8 cellular contexts compared by ENCODE assay signal in genomic region chr17:40303009-40303657, GRCh38. TPM values are rescaled to one million over a fixed set of nuclear protein-coding genes. Genes with fewer than 3 reads are reported as not detected.
DNase-seq lines count a peak whose midpoint lies in the region; ATAC-seq, FAIRE-seq and TF ChIP-seq lines count a peak whose summit lies in the region.

No MANE protein-coding gene starts in this region.

- peak; percentile 46 to 75 (median 67) for DNase-seq in CD4-positive, CD25-positive, alpha-beta regulatory T cell
- DNase-seq in GM18507 (ENCODE audit: extremely low spot score, insufficient read length, low read depth) (no peak), NCI-H748 (lab: John Stamatoyannopoulos, UW; ENCODE audit: unreplicated experiment) (peak; percentile 20), heart left ventricle (peak in 1 of 5 donors; percentile 60), sigmoid colon (no peak), NCI-H1048 (lab: John Stamatoyannopoulos, UW) (no peak), GM19238 (ENCODE audit: insufficient read length, low spot score) (no peak)
- peak; percentile 71 for DNase-seq in activated naive CD4-positive, alpha-beta T cell treated with anti-CD3 and anti-CD28 coated beads, Interleukin-2, amount 10 ng/mL, durations not matched to agents 7 days and 5 days

- WGBS in heart left ventricle, 4 donors, result 43 to 50% (median 46%) methylated on average over 4 of the region's 4 CpGs
- 55 to 60% methylated on average over 4 of the region's 4 CpGs for WGBS in sigmoid colon, 2 donors

- no peaks in the 10 kb centered on the region for H3K9me3 ChIP-seq in CD4-positive, CD25-positive, alpha-beta regulatory T cell (ENCODE audit: control insufficient read depth in 2 of 2, low read length in 2 of 2)
- H3K9me3 ChIP-seq in heart left ventricle (no peaks in the 10 kb centered on the region), sigmoid colon (no peaks in the 10 kb centered on the region)

- peak; percentile 60 to 67 for ATAC-seq in CD4-positive, CD25-positive, alpha-beta regulatory T cell (ENCODE audit: low read depth in 2 of 2)
- ATAC-seq in heart left ventricle, result peak; percentile 33 to 71 (median 68)

- H3K36me3 Mint-ChIP-seq in CD4-positive, CD25-positive, alpha-beta regulatory T cell, result no peaks in the 10 kb centered on the region
- H3K36me3 Mint-ChIP-seq in activated naive CD4-positive, alpha-beta T cell treated with anti-CD3 and anti-CD28 coated beads, Interleukin-2, amount 10 ng/mL, durations not matched to agents 7 days and 5 days, result peaks cover 40% of the 10 kb centered on the region

- H3K4me3 ChIP-seq in CD4-positive, CD25-positive, alpha-beta regulatory T cell (ENCODE audit: low read depth, low read length), result no peak overlapping the region
- H3K4me3 ChIP-seq in heart left ventricle (no peak overlapping the region), sigmoid colon (no peak overlapping the region)

- peak; percentile 75 for FAIRE-seq in GM18507 (lab: Jason Lieb, UNC)

- TF ChIP-seq CTCF in heart left ventricle (IDR thresholded peaks at IDR 0.05), result peak; percentile 59 to 86 (median 79)
- TF ChIP-seq CTCF in sigmoid colon (IDR thresholded peaks at IDR 0.05), result peak; percentile 73 to 85 (median 76)

- no peaks in the 10 kb centered on the region for H3K27me3 Mint-ChIP-seq in CD4-positive, CD25-positive, alpha-beta regulatory T cell
- H3K27me3 Mint-ChIP-seq in activated naive CD4-positive, alpha-beta T cell treated with anti-CD3 and anti-CD28 coated beads, Interleukin-2, amount 10 ng/mL, durations not matched to agents 7 days and 5 days, result no peaks in the 10 kb centered on the region

- H3K4me1 Mint-ChIP-seq in CD4-positive, CD25-positive, alpha-beta regulatory T cell, result peaks cover 3 to 15% (median 5%) of the 10 kb centered on the region in 4 donors
- H3K4me1 Mint-ChIP-seq in activated naive CD4-positive, alpha-beta T cell treated with anti-CD3 and anti-CD28 coated beads, Interleukin-2, amount 10 ng/mL, durations not matched to agents 7 days and 5 days, result peaks cover 14% of the 10 kb centered on the region

- no peak overlapping the region for H3K27ac ChIP-seq in CD4-positive, CD25-positive, alpha-beta regulatory T cell (ENCODE audit: insufficient read depth, low read length, poor library complexity, severe bottlenecking)
- H3K27ac ChIP-seq in heart left ventricle (peak overlapping the region in 6 of 12 donors; percentile 4 to 64 (median 48)), sigmoid colon (peak overlapping the region; percentile 4 to 86 (median 82))

- peak overlapping the region in 1 of 3 donors; percentile 2 for H3K27ac Mint-ChIP-seq in CD4-positive, CD25-positive, alpha-beta regulatory T cell
- H3K27ac Mint-ChIP-seq in activated naive CD4-positive, alpha-beta T cell treated with anti-CD3 and anti-CD28 coated beads, Interleukin-2, amount 10 ng/mL, durations not matched to agents 7 days and 5 days, result no peak overlapping the region

- H3K9me3 Mint-ChIP-seq in CD4-positive, CD25-positive, alpha-beta regulatory T cell, result no peaks in the 10 kb centered on the region
- H3K9me3 Mint-ChIP-seq in activated naive CD4-positive, alpha-beta T cell treated with anti-CD3 and anti-CD28 coated beads, Interleukin-2, amount 10 ng/mL, durations not matched to agents 7 days and 5 days, result no peaks in the 10 kb centered on the region

- H3K4me3 Mint-ChIP-seq in CD4-positive, CD25-positive, alpha-beta regulatory T cell, result no peak overlapping the region
- H3K4me3 Mint-ChIP-seq in activated naive CD4-positive, alpha-beta T cell treated with anti-CD3 and anti-CD28 coated beads, Interleukin-2, amount 10 ng/mL, durations not matched to agents 7 days and 5 days, result no peak overlapping the region

- no peaks in the 10 kb centered on the region for H3K36me3 ChIP-seq in CD4-positive, CD25-positive, alpha-beta regulatory T cell (ENCODE audit: control insufficient read depth, insufficient read depth, low read length)
- H3K36me3 ChIP-seq in heart left ventricle, result no peaks in the 10 kb centered on the region
- H3K36me3 ChIP-seq in sigmoid colon, result no peaks in the 10 kb centered on the region

- intact Hi-C loops in heart left ventricle (cut with DNase I) (loop anchor here (1.0 to 10.0 kb wide), 7 partner anchors 51 to 234 kb away; partner anchors contain the start of gene TOP2A (in 8 of the 10)), sigmoid colon (cut with DNase I) (loop anchor here (1.0 to 10.0 kb wide), 4 partner anchors 52 to 1362 kb away; partner anchors contain the start of gene TOP2A)

- TF ChIP-seq POLR2A in heart left ventricle (IDR thresholded peaks at IDR 0.05), result no peak
- no peak for TF ChIP-seq POLR2A in sigmoid colon (IDR thresholded peaks at IDR 0.05)

- CTCF ChIA-PET in activated naive CD4-positive, alpha-beta T cell treated with anti-CD3 and anti-CD28 coated beads, Interleukin-2, amount 10 ng/mL, durations not matched to agents 7 days and 5 days (lab: Charles Lee), result interaction anchor here (0.7 to 17.3 kb wide), 17 partner anchors 10 to 231 kb away, joined by 3 to 370 read pairs (median 7); partner anchors contain the start of genes CDC6 and GJD3

- H3K27me3 ChIP-seq in CD4-positive, CD25-positive, alpha-beta regulatory T cell (ENCODE audit: control insufficient read depth, insufficient read depth, low read length), result no peaks in the 10 kb centered on the region
- H3K27me3 ChIP-seq in heart left ventricle, result no peaks in the 10 kb centered on the region
- no peaks in the 10 kb centered on the region for H3K27me3 ChIP-seq in sigmoid colon

- peaks cover 16% of the 10 kb centered on the region for H3K4me1 ChIP-seq in CD4-positive, CD25-positive, alpha-beta regulatory T cell (ENCODE audit: control insufficient read depth, insufficient read depth, low read length, poor library complexity, severe bottlenecking)
- H3K4me1 ChIP-seq in heart left ventricle (peaks cover 3 to 65% (median 48%) of the 10 kb centered on the region in 12 donors), sigmoid colon (peaks cover 0 to 64% (median 62%) of the 10 kb centered on the region in 4 donors)

- no peak for TF ChIP-seq EP300 in sigmoid colon (IDR thresholded peaks at IDR 0.05)

RNA-seq across cellular contexts. Expression of gene RARA, which starts 5.8 kb away (rescaled TPM):
- total RNA-seq in CD4-positive, CD25-positive, alpha-beta regulatory T cell, result 126 TPM
- polyA plus RNA-seq in CD4-positive, CD25-positive, alpha-beta regulatory T cell, result 10 to 100 TPM in 3 of 4 donors, 1 to 10 TPM in 1; 7.3 to 14.5 (median 12.6) TPM
- total RNA-seq in heart left ventricle (10 to 100 TPM; 14.1 to 41.4 (median 19.4) TPM), sigmoid colon (10 to 100 TPM; 15.8 to 27.3 (median 20.5) TPM)
- polyA plus RNA-seq in heart left ventricle (10 to 100 TPM; 15.5 to 22.0 TPM), sigmoid colon (10 to 100 TPM; 26.4 to 29.6 (median 27.8) TPM)

RNA-seq across cellular contexts. Expression of gene CDC6, which starts 15.5 kb away (rescaled TPM):
- total RNA-seq in CD4-positive, CD25-positive, alpha-beta regulatory T cell, result 5.7 TPM
- polyA plus RNA-seq in CD4-positive, CD25-positive, alpha-beta regulatory T cell, result 1 to 10 TPM in 2 of 4 donors, under 1 TPM in 1, not detected in 1; 0.59 to 1.7 (median 1.1) TPM
- 1 to 10 TPM in 2 of 9 donors, under 1 TPM in 7; 0.07 to 9.8 (median 0.69) TPM for total RNA-seq in heart left ventricle
- 1 to 10 TPM in 1 of 2 donors, under 1 TPM in 1; 0.34 to 2.8 TPM for polyA plus RNA-seq in heart left ventricle
- total RNA-seq in sigmoid colon, result 1 to 10 TPM in 1 of 4 donors, under 1 TPM in 2, not detected in 1; 0.33 to 1.5 (median 0.83) TPM
- 10 to 100 TPM in 1 of 3 donors, 1 to 10 TPM in 2; 2.4 to 10.9 (median 8.6) TPM for polyA plus RNA-seq in sigmoid colon

Comparison
In these comparisons a context has a peak if more than half of its experiments do, and no peak if none do; other contexts are left out.
1. DNase-seq: peak in CD4-positive, CD25-positive, alpha-beta regulatory T cell (3 of 3), NCI-H748 (single experiment) and activated naive CD4-positive, alpha-beta T cell treated with anti-CD3 and anti-CD28 coated beads, Interleukin-2, amount 10 ng/mL, durations not matched to agents 7 days and 5 days (single experiment); none in GM18507 (single experiment), sigmoid colon (single experiment), NCI-H1048 (single experiment) and GM19238 (single experiment).